1 cellular context compared by ENCODE assay signal in the genomic region with DNA sequence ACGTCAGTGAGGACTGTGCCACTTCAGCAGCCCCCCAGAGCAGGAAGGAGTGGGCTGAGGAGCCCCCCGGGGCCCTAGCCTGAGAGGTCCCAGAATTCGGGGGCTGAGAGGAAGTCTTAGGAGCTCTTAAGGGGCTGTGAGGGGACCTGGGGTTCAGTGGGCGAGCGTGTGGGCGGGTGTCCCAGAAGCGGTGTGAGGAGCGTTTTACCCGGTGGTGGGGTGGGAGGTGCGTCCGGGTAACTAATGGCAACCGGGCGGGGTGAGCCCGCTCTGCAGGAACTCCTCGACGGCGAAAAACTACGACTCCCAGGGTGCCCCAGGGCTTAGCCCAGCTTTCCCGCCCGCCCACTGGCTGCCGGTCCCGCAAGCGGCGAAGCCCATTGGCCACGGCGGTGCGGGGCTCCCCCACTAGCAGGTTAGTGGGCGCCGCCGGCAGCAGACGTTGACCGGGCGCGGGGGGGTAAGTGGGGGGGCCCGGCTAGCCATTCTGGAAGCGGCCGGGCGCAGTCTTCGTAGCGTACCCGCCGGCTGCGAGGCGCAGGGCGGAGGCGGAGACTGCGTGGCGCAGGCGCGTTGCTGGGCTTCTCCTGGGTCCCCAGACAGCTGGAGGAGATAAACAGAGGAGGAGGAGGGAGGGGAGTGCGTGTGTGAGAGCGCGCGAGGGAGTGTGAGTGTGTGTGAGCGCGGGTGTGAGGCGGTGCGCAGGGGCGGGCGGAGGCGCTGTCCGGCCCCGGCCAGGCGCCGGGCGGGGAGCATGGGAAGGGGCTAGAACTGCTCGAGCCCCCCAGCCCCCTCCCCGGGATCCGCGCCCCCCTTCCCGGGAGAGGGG.
TF ChIP-seq lines count a peak whose summit lies in the region.

A gene with protein sequence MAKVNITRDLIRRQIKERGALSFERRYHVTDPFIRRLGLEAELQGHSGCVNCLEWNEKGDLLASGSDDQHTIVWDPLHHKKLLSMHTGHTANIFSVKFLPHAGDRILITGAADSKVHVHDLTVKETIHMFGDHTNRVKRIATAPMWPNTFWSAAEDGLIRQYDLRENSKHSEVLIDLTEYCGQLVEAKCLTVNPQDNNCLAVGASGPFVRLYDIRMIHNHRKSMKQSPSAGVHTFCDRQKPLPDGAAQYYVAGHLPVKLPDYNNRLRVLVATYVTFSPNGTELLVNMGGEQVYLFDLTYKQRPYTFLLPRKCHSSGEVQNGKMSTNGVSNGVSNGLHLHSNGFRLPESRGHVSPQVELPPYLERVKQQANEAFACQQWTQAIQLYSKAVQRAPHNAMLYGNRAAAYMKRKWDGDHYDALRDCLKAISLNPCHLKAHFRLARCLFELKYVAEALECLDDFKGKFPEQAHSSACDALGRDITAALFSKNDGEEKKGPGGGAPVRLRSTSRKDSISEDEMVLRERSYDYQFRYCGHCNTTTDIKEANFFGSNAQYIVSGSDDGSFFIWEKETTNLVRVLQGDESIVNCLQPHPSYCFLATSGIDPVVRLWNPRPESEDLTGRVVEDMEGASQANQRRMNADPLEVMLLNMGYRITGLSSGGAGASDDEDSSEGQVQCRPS (plus strand): TSS at position 579 of the 829 bp plus-strand sequence. CDS start 26,423 bp downstream, outside the sequence.

TF ChIP-seq in GM23338, 12 proteins besides CTCF, POLR2A, EP300 and RAD21:
- TF ChIP-seq, protein P1, sequence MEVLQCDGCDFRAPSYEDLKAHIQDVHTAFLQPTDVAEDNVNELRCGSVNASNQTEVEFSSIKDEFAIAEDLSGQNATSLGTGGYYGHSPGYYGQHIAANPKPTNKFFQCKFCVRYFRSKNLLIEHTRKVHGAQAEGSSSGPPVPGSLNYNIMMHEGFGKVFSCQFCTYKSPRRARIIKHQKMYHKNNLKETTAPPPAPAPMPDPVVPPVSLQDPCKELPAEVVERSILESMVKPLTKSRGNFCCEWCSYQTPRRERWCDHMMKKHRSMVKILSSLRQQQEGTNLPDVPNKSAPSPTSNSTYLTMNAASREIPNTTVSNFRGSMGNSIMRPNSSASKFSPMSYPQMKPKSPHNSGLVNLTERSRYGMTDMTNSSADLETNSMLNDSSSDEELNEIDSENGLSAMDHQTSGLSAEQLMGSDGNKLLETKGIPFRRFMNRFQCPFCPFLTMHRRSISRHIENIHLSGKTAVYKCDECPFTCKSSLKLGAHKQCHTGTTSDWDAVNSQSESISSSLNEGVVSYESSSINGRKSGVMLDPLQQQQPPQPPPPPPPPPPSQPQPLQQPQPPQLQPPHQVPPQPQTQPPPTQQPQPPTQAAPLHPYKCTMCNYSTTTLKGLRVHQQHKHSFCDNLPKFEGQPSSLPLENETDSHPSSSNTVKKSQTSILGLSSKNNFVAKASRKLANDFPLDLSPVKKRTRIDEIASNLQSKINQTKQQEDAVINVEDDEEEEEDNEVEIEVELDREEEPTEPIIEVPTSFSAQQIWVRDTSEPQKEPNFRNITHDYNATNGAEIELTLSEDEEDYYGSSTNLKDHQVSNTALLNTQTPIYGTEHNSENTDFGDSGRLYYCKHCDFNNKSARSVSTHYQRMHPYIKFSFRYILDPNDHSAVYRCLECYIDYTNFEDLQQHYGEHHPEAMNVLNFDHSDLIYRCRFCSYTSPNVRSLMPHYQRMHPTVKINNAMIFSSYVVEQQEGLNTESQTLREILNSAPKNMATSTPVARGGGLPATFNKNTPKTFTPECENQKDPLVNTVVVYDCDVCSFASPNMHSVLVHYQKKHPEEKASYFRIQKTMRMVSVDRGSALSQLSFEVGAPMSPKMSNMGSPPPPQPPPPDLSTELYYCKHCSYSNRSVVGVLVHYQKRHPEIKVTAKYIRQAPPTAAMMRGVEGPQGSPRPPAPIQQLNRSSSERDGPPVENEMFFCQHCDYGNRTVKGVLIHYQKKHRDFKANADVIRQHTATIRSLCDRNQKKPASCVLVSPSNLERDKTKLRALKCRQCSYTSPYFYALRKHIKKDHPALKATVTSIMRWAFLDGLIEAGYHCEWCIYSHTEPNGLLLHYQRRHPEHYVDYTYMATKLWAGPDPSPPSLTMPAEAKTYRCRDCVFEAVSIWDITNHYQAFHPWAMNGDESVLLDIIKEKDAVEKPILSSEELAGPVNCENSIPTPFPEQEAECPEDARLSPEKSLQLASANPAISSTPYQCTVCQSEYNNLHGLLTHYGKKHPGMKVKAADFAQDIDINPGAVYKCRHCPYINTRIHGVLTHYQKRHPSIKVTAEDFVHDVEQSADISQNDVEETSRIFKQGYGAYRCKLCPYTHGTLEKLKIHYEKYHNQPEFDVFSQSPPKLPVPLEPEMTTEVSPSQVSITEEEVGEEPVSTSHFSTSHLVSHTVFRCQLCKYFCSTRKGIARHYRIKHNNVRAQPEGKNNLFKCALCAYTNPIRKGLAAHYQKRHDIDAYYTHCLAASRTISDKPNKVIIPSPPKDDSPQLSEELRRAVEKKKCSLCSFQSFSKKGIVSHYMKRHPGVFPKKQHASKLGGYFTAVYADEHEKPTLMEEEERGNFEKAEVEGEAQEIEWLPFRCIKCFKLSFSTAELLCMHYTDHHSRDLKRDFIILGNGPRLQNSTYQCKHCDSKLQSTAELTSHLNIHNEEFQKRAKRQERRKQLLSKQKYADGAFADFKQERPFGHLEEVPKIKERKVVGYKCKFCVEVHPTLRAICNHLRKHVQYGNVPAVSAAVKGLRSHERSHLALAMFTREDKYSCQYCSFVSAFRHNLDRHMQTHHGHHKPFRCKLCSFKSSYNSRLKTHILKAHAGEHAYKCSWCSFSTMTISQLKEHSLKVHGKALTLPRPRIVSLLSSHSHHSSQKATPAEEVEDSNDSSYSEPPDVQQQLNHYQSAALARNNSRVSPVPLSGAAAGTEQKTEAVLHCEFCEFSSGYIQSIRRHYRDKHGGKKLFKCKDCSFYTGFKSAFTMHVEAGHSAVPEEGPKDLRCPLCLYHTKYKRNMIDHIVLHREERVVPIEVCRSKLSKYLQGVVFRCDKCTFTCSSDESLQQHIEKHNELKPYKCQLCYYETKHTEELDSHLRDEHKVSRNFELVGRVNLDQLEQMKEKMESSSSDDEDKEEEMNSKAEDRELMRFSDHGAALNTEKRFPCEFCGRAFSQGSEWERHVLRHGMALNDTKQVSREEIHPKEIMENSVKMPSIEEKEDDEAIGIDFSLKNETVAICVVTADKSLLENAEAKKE (CRISPR knock-in tag; IDR thresholded peaks at IDR 0.05) = no peak
- TF ChIP-seq EZH2 (IDR thresholded peaks at IDR 0.05; ENCODE audit: low read depth, unreplicated experiment) (no peak), POLR2AphosphoS5 (IDR thresholded peaks at IDR 0.05; ENCODE audit: low read depth) (no peak; the same call in none of the 2 replicates), ZNF114 (CRISPR knock-in tag; IDR thresholded peaks at IDR 0.05) (no peak), NANOG (IDR thresholded peaks at IDR 0.05; ENCODE audit: borderline replicate concordance) (no peak), STAT1 (IDR thresholded peaks at IDR 0.05; ENCODE audit: unreplicated experiment) (no peak), CREB1 (CRISPR knock-in tag; IDR thresholded peaks at IDR 0.05; ENCODE audit: low read depth) (peak; percentile 88), ZNF331 (CRISPR knock-in tag; IDR thresholded peaks at IDR 0.05; ENCODE audit: low read depth) (no peak)
- TF ChIP-seq, protein P2, sequence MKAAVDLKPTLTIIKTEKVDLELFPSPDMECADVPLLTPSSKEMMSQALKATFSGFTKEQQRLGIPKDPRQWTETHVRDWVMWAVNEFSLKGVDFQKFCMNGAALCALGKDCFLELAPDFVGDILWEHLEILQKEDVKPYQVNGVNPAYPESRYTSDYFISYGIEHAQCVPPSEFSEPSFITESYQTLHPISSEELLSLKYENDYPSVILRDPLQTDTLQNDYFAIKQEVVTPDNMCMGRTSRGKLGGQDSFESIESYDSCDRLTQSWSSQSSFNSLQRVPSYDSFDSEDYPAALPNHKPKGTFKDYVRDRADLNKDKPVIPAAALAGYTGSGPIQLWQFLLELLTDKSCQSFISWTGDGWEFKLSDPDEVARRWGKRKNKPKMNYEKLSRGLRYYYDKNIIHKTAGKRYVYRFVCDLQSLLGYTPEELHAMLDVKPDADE (IDR thresholded peaks at IDR 0.05) = peak; percentile 79; the same call in 1 of the 2 replicates
